In the genomic region with DNA sequence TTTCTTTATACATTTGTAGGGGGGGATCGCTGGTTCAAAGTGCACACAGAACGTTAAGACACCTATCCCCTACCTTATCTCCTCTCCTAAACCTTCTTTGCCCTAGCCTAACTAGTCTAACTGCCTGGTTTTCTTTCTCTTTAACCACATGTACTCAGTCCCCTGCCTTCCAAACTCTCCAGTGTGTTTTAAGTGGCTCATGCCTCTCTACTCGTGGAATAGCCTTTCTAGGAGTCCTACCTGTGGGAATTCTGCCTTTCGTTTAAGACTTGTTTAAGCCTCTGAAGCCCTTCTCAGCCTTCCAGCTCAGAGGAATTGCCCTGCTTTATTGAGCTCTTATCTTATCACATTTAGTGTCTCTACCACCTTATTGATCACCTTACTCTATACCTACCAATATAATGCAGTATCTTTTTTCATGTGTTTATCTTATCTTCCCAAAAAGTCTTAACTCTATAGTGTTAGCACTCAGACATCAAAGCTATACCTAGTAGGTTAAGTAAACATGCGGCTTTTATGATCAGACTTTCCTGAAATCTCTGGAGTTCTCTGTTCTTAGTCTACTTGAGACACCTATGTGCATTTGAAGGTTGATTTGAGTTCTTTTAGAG, we compare ENCODE assay signal across 1 cellular context.
TF ChIP-seq lines count a peak whose summit lies in the region.

No MANE protein-coding gene starts in this region.

TF ChIP-seq in K562, 482 proteins besides CTCF, POLR2A, EP300 and RAD21:
- TF ChIP-seq, protein P1, sequence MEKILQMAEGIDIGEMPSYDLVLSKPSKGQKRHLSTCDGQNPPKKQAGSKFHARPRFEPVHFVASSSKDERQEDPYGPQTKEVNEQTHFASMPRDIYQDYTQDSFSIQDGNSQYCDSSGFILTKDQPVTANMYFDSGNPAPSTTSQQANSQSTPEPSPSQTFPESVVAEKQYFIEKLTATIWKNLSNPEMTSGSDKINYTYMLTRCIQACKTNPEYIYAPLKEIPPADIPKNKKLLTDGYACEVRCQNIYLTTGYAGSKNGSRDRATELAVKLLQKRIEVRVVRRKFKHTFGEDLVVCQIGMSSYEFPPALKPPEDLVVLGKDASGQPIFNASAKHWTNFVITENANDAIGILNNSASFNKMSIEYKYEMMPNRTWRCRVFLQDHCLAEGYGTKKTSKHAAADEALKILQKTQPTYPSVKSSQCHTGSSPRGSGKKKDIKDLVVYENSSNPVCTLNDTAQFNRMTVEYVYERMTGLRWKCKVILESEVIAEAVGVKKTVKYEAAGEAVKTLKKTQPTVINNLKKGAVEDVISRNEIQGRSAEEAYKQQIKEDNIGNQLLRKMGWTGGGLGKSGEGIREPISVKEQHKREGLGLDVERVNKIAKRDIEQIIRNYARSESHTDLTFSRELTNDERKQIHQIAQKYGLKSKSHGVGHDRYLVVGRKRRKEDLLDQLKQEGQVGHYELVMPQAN (IDR thresholded peaks at IDR 0.05; ENCODE audit: borderline replicate concordance): no peak
- TF ChIP-seq, protein P2, sequence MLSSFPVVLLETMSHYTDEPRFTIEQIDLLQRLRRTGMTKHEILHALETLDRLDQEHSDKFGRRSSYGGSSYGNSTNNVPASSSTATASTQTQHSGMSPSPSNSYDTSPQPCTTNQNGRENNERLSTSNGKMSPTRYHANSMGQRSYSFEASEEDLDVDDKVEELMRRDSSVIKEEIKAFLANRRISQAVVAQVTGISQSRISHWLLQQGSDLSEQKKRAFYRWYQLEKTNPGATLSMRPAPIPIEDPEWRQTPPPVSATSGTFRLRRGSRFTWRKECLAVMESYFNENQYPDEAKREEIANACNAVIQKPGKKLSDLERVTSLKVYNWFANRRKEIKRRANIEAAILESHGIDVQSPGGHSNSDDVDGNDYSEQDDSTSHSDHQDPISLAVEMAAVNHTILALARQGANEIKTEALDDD (IDR thresholded peaks at IDR 0.05): peak; percentile 91
- TF ChIP-seq KAT8 (IDR thresholded peaks at IDR 0.05; ENCODE audit: low read depth): no peak
TF ChIP-seq in K562: peak in this region for 1.
